ENCODE assay signal across 30 cellular contexts in genomic region chr19:10203686-10204085, GRCh38.
"Had no signal": no experiment of that assay in that cellular context is flagged by ENCODE, and none has a peak within 500 bp of the region (broad histone marks: within the 10 kb centered on the region; RNA-seq: fewer than 3 reads in every experiment).

No MANE protein-coding gene starts in this region.

- H3K9me3 ChIP-seq: adrenal gland, body of pancreas, SJCRH30 had no signal

- H3K4me1 ChIP-seq: adrenal gland, body of pancreas, breast epithelium, SJCRH30 had no signal

- H3K27me3 Mint-ChIP-seq: activated CD4-positive, alpha-beta T cell treated with anti-CD3 and anti-CD28 coated beads for 36 hours; activated CD4-positive, alpha-beta T cell treated with anti-CD3 and anti-CD28 coated beads, Interleukin-2, amount 10 ng/mL, durations not matched to agents 7 days and 5 days had no signal

- H3K27ac ChIP-seq: adrenal gland, body of pancreas, breast epithelium, SJCRH30, SK-N-MC had no signal

- H3K27ac Mint-ChIP-seq: activated CD4-positive, alpha-beta T cell treated with anti-CD3 and anti-CD28 coated beads for 36 hours; activated CD4-positive, alpha-beta T cell treated with anti-CD3 and anti-CD28 coated beads, Interleukin-2, amount 10 ng/mL, durations not matched to agents 7 days and 5 days; activated naive CD4-positive, alpha-beta T cell treated with anti-CD3 and anti-CD28 coated beads for 36 hours; activated naive CD4-positive, alpha-beta T cell treated with anti-CD3 and anti-CD28 coated beads, Interleukin-2, amount 50 U/mL, for 72 hours; activated T-helper 1 cell treated with anti-CD3 and anti-CD28 coated beads, Interleukin-12 subunit alpha, Interleukin-12 subunit beta, Interleukin-2, Interleukin-4 antibody, amounts not matched to agents 30 ng/mL and 10 ng/mL and 1 ng/mL, durations not matched to agents 14 hours and 24 hours and 36 hours had no signal

- DNase-seq: activated CD4-positive, alpha-beta T cell treated with anti-CD3 and anti-CD28 coated beads for 36 hours; activated CD4-positive, alpha-beta T cell treated with anti-CD3 and anti-CD28 coated beads, Interleukin-2, amount 10 ng/mL, durations not matched to agents 7 days and 5 days; activated CD4-positive, alpha-beta T cell treated with anti-CD3 and anti-CD28 coated beads, Interleukin-2, amount 50 U/mL, for 48 hours; activated CD8-positive, alpha-beta memory T cell treated with anti-CD3 and anti-CD28 coated beads, Interleukin-2, amount 50 U/mL, for 4 hours; activated gamma-delta T cell treated with Interleukin-2 at 50 U/mL for 16 hours; activated naive CD4-positive, alpha-beta T cell treated with anti-CD3 and anti-CD28 coated beads for 36 hours; activated T-cell treated with anti-CD3 and anti-CD28 coated beads for 4 hours; activated T-cell treated with anti-CD3 and anti-CD28 coated beads, Interleukin-2, amount 50 U/mL, for 4 hours; adrenal gland; body of pancreas; MG63; MV-4-11; NCI-H1092; NCI-H1436 treated with DMSO at 0.1 percent for 48 hours; NCI-H1694 treated with DMSO at 0.1 percent for 48 hours; NCI-H2029 treated with DMSO at 0.1 percent for 48 hours; NCI-H2107; NCI-H2171; NCI-H510A; NCI-H748 treated with DMSO at 0.1 percent for 48 hours; NK-92 treated with Interleukin-12 subunit alpha and Interleukin-12 subunit beta, amount 100 ng/mL, for 24 hours; OCI-M1; SHP77; SJCRH30 had no signal

- H3K4me3 ChIP-seq: adrenal gland, body of pancreas, breast epithelium, MG63, SJCRH30, SK-N-MC had no signal

- H3K4me3 Mint-ChIP-seq: activated CD4-positive, alpha-beta T cell treated with anti-CD3 and anti-CD28 coated beads for 36 hours; activated CD4-positive, alpha-beta T cell treated with anti-CD3 and anti-CD28 coated beads, Interleukin-2, amount 10 ng/mL, durations not matched to agents 7 days and 5 days; activated naive CD4-positive, alpha-beta T cell treated with anti-CD3 and anti-CD28 coated beads for 36 hours; activated T-cell treated with anti-CD3 and anti-CD28 coated beads, Interleukin-2, amount 50 U/mL, for 4 hours; activated T-helper 1 cell treated with anti-CD3 and anti-CD28 coated beads, Interleukin-12 subunit alpha, Interleukin-12 subunit beta, Interleukin-2, Interleukin-4 antibody, amounts not matched to agents 30 ng/mL and 10 ng/mL and 1 ng/mL, durations not matched to agents 14 hours and 24 hours and 36 hours had no signal

- H3K36me3 ChIP-seq: adrenal gland, breast epithelium, MG63, SJCRH30 had no signal

- H3K27me3 ChIP-seq: adrenal gland, body of pancreas, breast epithelium, MG63, SJCRH30 had no signal

- ATAC-seq: activated CD4-positive, alpha-beta T cell treated with anti-CD3 and anti-CD28 coated beads for 36 hours; activated CD4-positive, CD25-positive, alpha-beta regulatory T cell treated with anti-CD3 and anti-CD28 coated beads, Interleukin-2, amount 50 U/mL, for 24 hours; activated naive CD4-positive, alpha-beta T cell treated with anti-CD3 and anti-CD28 coated beads, Interleukin-2, amount 50 U/mL, for 72 hours; activated T-cell treated with anti-CD3 and anti-CD28 coated beads, Interleukin-2, amount 50 U/mL, for 4 hours; body of pancreas; Panc1 had no signal
